1 cellular context compared by ENCODE assay signal in the genomic region with DNA sequence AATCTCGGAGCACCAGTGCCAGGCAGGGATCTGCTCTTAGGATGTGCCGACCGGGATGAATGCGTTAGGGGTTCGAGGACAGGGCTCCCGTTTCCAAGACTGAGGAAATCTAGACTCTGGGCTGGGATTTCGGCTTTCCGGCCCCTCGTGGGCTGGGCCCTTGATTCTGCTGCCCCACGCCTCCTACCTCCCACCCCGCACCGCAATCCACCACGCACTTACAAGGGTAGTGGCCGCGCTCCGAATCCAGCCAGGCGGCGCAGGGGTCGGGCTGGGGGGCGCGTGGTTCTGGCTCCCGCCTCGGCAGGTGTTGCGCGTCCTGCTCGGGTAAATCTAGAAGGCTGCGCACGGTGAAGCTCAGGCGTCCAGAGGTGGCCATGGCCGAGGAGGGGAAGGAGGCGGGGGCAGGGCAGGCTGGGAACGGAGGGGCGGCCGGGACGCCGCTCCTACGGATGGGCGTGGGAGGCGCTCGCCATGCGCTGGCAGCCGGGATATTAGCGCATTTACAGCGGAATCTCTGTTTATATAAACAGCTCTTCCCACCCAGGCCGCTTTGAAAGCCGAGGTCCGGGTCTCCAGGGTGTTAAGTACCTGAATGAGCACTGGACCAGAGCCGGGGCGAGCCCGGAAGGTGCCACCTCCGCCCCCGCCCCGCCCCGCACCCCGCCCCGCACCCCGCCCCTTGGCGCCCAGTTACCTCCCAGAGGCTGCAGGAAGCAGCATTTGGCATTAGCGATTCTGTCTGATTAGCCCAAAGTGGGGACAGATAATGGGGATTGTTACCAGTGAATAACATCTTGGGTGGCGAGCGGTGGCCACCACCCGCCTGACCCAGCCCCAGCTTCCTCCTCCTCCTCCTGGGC.
TF ChIP-seq lines count a peak whose summit lies in the region.

NKX2-8 (minus strand) TSS at position 604 of the 863 bp plus-strand sequence; CDS start at position 379, 225 bp downstream.

TF ChIP-seq in HepG2, 621 proteins besides CTCF, POLR2A, EP300 and RAD21:
- TF ChIP-seq ZZZ3 (CRISPR knock-in tag; IDR thresholded peaks at IDR 0.05; ENCODE audit: borderline replicate concordance) (no peak), DNMT1 (CRISPR knock-in tag; IDR thresholded peaks at IDR 0.05) (peak; percentile 79; the same call in 1 of the 2 replicates)
